In genomic region chr17:80474231-80474932, GRCh38 we compare ENCODE assay signal across 9 cellular contexts. TPM values are rescaled to one million over a fixed set of nuclear protein-coding genes. Genes with fewer than 3 reads are reported as not detected.
DNase-seq lines count a peak whose midpoint lies in the region; ATAC-seq and TF ChIP-seq lines count a peak whose summit lies in the region.
"Had no signal": no experiment of that assay in that cellular context is flagged by ENCODE, and none has a peak within 500 bp of the region (broad histone marks: within the 10 kb centered on the region; RNA-seq: fewer than 3 reads in every experiment).

No MANE protein-coding gene starts in this region.

- H3K9ac ChIP-seq in SU-DHL-6 (ENCODE audit: low read length) (no peak overlapping the region), skeletal muscle satellite cell (ENCODE audit: low read depth, low read length) (no peak overlapping the region)

- peaks cover 80% of the 10 kb centered on the region for H3K27me3 ChIP-seq in HL-60 (ENCODE audit: insufficient read depth, poor library complexity, severe bottlenecking)
- H3K27me3 ChIP-seq in SU-DHL-6 (ENCODE audit: low read length): no peaks in the 10 kb centered on the region
- peaks cover 90% of the 10 kb centered on the region for H3K27me3 ChIP-seq in skeletal muscle satellite cell (ENCODE audit: control insufficient read depth, insufficient read depth, low read length)
- peaks cover 89% of the 10 kb centered on the region for H3K27me3 ChIP-seq in upper lobe of right lung

- H3F3A ChIP-seq in SU-DHL-6 (ENCODE audit: insufficient read depth): no peaks in the 10 kb centered on the region

- H3K9me3 ChIP-seq in SU-DHL-6 (ENCODE audit: insufficient read depth, low read length) (no peaks in the 10 kb centered on the region), skeletal muscle satellite cell (replicated peaks; ENCODE audit: low read length) (no peaks in the 10 kb centered on the region), upper lobe of right lung (no peaks in the 10 kb centered on the region)

- H3K4me2 ChIP-seq in SU-DHL-6 (ENCODE audit: low read depth, low read length, poor library complexity, severe bottlenecking) (no peak overlapping the region), skeletal muscle satellite cell (ENCODE audit: low read length) (peak overlapping the region; percentile 58)

- no peak for TF ChIP-seq CTCF in HL-60 (IDR thresholded peaks at IDR 0.05; ENCODE audit: insufficient read depth, low read length)
- peak; percentile 13 for TF ChIP-seq CTCF in SU-DHL-6 (IDR thresholded peaks at IDR 0.05; ENCODE audit: insufficient read depth, low read length, poor library complexity, severe bottlenecking)
- TF ChIP-seq CTCF in epithelial cell of esophagus (IDR thresholded peaks at IDR 0.05; ENCODE audit: insufficient read depth, low read depth, low read length, missing control alignments): no peak
- TF ChIP-seq CTCF in upper lobe of right lung (IDR thresholded peaks at IDR 0.05): no peak

- no peaks in the 10 kb centered on the region for H3K36me3 ChIP-seq in SU-DHL-6 (ENCODE audit: low read length)
- no peaks in the 10 kb centered on the region for H3K36me3 ChIP-seq in skeletal muscle satellite cell (ENCODE audit: insufficient read depth, low read length)
- no peaks in the 10 kb centered on the region for H3K36me3 ChIP-seq in upper lobe of right lung

- no peak for ATAC-seq in HG03439 (IDR thresholded peaks at IDR 0.05; ENCODE audit: unreplicated experiment)
- ATAC-seq in GM21786 (IDR thresholded peaks at IDR 0.05; ENCODE audit: unreplicated experiment): no peak
- ATAC-seq in upper lobe of right lung: no peak
- ATAC-seq: right cardiac atrium had no signal

- no peaks in the 10 kb centered on the region for H4K20me1 ChIP-seq in SU-DHL-6 (ENCODE audit: low read depth, low read length)

- H3K27ac ChIP-seq in HL-60 (replicated peaks) (no peak overlapping the region), SU-DHL-6 (ENCODE audit: low read depth, low read length) (no peak overlapping the region), upper lobe of right lung (no peak overlapping the region)

- no peaks in the 10 kb centered on the region for H3K79me2 ChIP-seq in SU-DHL-6 (ENCODE audit: insufficient read depth, low read length)

- intact Hi-C loops in upper lobe of right lung (cut with DNase I): no loop called here

- no peaks in the 10 kb centered on the region for H3K9me2 ChIP-seq in SU-DHL-6 (replicated peaks; ENCODE audit: insufficient read depth, low read length)

- no peak overlapping the region for H2AFZ ChIP-seq in SU-DHL-6 (ENCODE audit: low read depth, low read length, severe bottlenecking)

- H3K4me1 ChIP-seq in skeletal muscle satellite cell (ENCODE audit: control insufficient read depth, insufficient read depth, low read length): peaks cover 35% of the 10 kb centered on the region
- H3K4me1 ChIP-seq in upper lobe of right lung: peaks cover 33% of the 10 kb centered on the region

- DNase-seq in COLO829 (ENCODE audit: low spot score): peak; percentile 27
- peak; percentile 57 to 62 for DNase-seq in HL-60 (ENCODE audit: low read depth in 1 of 2, low spot score in 1 of 2)
- DNase-seq in epithelial cell of esophagus (ENCODE audit: low read depth): peak; percentile 28
- DNase-seq in upper lobe of right lung: no peak

- H3K4me3 ChIP-seq in HL-60 (replicated peaks; ENCODE audit: insufficient read depth, low read length): no peak overlapping the region
- no peak overlapping the region for H3K4me3 ChIP-seq in SU-DHL-6 (ENCODE audit: insufficient read depth, low read length, poor library complexity, severe bottlenecking)
- H3K4me3 ChIP-seq in epithelial cell of esophagus (ENCODE audit: low read length): no peak overlapping the region
- H3K4me3 ChIP-seq in skeletal muscle satellite cell (ENCODE audit: low read length): peak overlapping the region; percentile 25
- H3K4me3 ChIP-seq in upper lobe of right lung: no peak overlapping the region

RNA-seq across cellular contexts. Expression of gene NPTX1, which starts 2.0 kb away (rescaled TPM):
- 0.44 and 0.76 TPM in 2 replicates for total RNA-seq in skeletal muscle satellite cell (2012; rRNA removed)
- total RNA-seq in upper lobe of right lung: 1.3 TPM
- total RNA-seq: right cardiac atrium had no signal

RNA-seq across cellular contexts. Expression of gene ENDOV, which starts 59.4 kb away (rescaled TPM):
- 15.2 and 17.0 TPM in 2 replicates for total RNA-seq in skeletal muscle satellite cell (2012; rRNA removed)
- total RNA-seq in upper lobe of right lung: 25.1 TPM
